In genomic region chr12:112458330-112458729, GRCh38 we compare ENCODE assay signal across 26 cellular contexts.
"Had no signal": no experiment of that assay in that cellular context is flagged by ENCODE, and none has a peak within 500 bp of the region (broad histone marks: within the 10 kb centered on the region; RNA-seq: fewer than 3 reads in every experiment).

No MANE protein-coding gene starts in this region.

- H3K4me2 ChIP-seq: hepatocyte had no signal

- H3K27ac ChIP-seq: coronary artery, dorsolateral prefrontal cortex, esophagus muscularis mucosa, foreskin keratinocyte, gastroesophageal sphincter, heart left ventricle, hepatocyte, left lung, lower lobe of right lung had no signal

- H3K9me3 Mint-ChIP-seq: immature natural killer cell, naive B cell had no signal

- H3K27me3 Mint-ChIP-seq: naive B cell had no signal

- DNase-seq: dermis blood vessel endothelial cell; dorsolateral prefrontal cortex; effector CD4-positive, alpha-beta T cell; effector memory CD4-positive, alpha-beta T cell; foreskin keratinocyte; heart left ventricle; hypothalamus; immature natural killer cell; islet precursor cell; kidney; kidney glomerular epithelial cell; left colon; left lung; left ventricle myocardium superior; lower lobe of right lung; mesenchymal stem cell; mucosa of descending colon; naive B cell had no signal

- H3K9me3 ChIP-seq: esophagus muscularis mucosa, gastroesophageal sphincter, heart left ventricle, left lung, lower lobe of right lung, mucosa of descending colon had no signal

- H3K27ac Mint-ChIP-seq: immature natural killer cell, mesothelial cell of epicardium had no signal

- H3K4me1 Mint-ChIP-seq: mesothelial cell of epicardium had no signal

- H3K4me3 ChIP-seq: coronary artery, dorsolateral prefrontal cortex, esophagus muscularis mucosa, gastroesophageal sphincter, heart left ventricle, hepatocyte, left lung, lower lobe of right lung, mucosa of descending colon had no signal

- H3K27me3 ChIP-seq: dorsolateral prefrontal cortex, esophagus muscularis mucosa, foreskin keratinocyte, gastroesophageal sphincter, heart left ventricle, hepatocyte, left lung had no signal

- H2AFZ ChIP-seq: hepatocyte had no signal

- FAIRE-seq: colon, endothelial cell of umbilical vein, frontal cortex, kidney had no signal

- H3K4me1 ChIP-seq: esophagus muscularis mucosa, foreskin keratinocyte, gastroesophageal sphincter, heart left ventricle, left lung, lower lobe of right lung had no signal

- H3K4me3 Mint-ChIP-seq: immature natural killer cell, mesothelial cell of epicardium, naive B cell had no signal

- ATAC-seq: foreskin keratinocyte, gastroesophageal sphincter, heart left ventricle, left colon, left lung, left ventricle myocardium superior, lower lobe of right lung, mucosa of descending colon had no signal
